1 cellular context compared by ENCODE assay signal in the genomic region with DNA sequence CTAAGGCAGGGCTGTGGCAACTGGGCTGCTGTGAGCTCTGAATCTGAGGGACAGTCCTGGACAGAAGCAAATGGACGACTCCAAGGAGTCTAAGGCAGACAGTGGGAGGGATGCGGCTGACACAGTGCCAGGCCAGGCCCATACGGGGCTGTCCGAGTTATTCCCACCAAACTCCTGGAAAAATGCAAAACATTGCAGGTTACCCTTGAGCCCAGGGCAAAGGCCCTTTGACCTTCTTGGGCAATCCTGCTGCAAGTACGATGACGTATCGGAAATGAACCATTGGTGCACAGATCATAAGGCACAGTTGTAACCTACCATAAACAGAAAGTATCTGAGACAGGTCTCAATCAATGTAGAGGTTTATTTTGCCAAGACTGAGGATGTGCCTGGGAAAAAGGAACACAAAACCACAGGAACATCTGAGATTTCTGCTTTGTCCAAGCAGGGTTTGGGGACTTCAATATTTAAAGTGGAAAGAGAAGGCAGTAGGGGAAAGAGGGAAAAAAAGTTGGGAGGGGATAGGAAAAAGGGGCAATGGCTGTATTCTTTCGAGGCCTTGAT.
TF ChIP-seq lines count a peak whose summit lies in the region.

No MANE protein-coding gene starts in this region.

TF ChIP-seq in HepG2, 621 proteins besides CTCF, POLR2A, EP300 and RAD21 (continued from another document and continues in another):
- TF ChIP-seq, protein P1, sequence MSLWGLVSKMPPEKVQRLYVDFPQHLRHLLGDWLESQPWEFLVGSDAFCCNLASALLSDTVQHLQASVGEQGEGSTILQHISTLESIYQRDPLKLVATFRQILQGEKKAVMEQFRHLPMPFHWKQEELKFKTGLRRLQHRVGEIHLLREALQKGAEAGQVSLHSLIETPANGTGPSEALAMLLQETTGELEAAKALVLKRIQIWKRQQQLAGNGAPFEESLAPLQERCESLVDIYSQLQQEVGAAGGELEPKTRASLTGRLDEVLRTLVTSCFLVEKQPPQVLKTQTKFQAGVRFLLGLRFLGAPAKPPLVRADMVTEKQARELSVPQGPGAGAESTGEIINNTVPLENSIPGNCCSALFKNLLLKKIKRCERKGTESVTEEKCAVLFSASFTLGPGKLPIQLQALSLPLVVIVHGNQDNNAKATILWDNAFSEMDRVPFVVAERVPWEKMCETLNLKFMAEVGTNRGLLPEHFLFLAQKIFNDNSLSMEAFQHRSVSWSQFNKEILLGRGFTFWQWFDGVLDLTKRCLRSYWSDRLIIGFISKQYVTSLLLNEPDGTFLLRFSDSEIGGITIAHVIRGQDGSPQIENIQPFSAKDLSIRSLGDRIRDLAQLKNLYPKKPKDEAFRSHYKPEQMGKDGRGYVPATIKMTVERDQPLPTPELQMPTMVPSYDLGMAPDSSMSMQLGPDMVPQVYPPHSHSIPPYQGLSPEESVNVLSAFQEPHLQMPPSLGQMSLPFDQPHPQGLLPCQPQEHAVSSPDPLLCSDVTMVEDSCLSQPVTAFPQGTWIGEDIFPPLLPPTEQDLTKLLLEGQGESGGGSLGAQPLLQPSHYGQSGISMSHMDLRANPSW (CRISPR knock-in tag; IDR thresholded peaks at IDR 0.05; ENCODE audit: borderline replicate concordance), result no peak
- TF ChIP-seq ARID2 (CRISPR knock-in tag; IDR thresholded peaks at IDR 0.05; ENCODE audit: borderline replicate concordance) (no peak), RXRB (CRISPR knock-in tag; IDR thresholded peaks at IDR 0.05; ENCODE audit: borderline replicate concordance) (peak; percentile 90), FOXC1 (CRISPR knock-in tag; IDR thresholded peaks at IDR 0.05; ENCODE audit: borderline replicate concordance) (peak; percentile 84; the same call in 1 of the 2 replicates), TSC22D2 (CRISPR knock-in tag; IDR thresholded peaks at IDR 0.05; ENCODE audit: borderline replicate concordance) (peak; percentile 32; the same call in 1 of the 2 replicates), SNAI1 (CRISPR knock-in tag; IDR thresholded peaks at IDR 0.05; ENCODE audit: borderline replicate concordance) (no peak), FOSL1 (CRISPR knock-in tag; IDR thresholded peaks at IDR 0.05; ENCODE audit: borderline replicate concordance) (peak; percentile 40; the same call in 1 of the 2 replicates), ZNF331 (CRISPR knock-in tag; IDR thresholded peaks at IDR 0.05) (peak; percentile 84; the same call in 1 of the 2 replicates), PCBP2 (optimal IDR thresholded peaks at IDR 0.05; ENCODE audit: low read depth, low read length, poor library complexity, severe bottlenecking) (no peak), ZNF251 (CRISPR knock-in tag; IDR thresholded peaks at IDR 0.05) (no peak), TEAD2 (CRISPR knock-in tag; IDR thresholded peaks at IDR 0.05) (no peak), MXI1 (IDR thresholded peaks at IDR 0.05; ENCODE audit: borderline replicate concordance, low read depth, low read length) (0 out of 3 replicates have a peak, but pooled peaks have one; percentile 27), ZNF782 (CRISPR knock-in tag; IDR thresholded peaks at IDR 0.05; ENCODE audit: borderline replicate concordance) (no peak), POGZ (CRISPR knock-in tag; IDR thresholded peaks at IDR 0.05) (peak; percentile 88), KAT2B (IDR thresholded peaks at IDR 0.05; ENCODE audit: borderline replicate concordance, low read depth, low read length) (no peak), SRSF9 (IDR thresholded peaks at IDR 0.05; ENCODE audit: borderline replicate concordance, insufficient read depth, low read depth, low read length, poor library complexity, severe bottlenecking) (no peak), ZBTB7A (CRISPR knock-in tag; IDR thresholded peaks at IDR 0.05) (peak; percentile 57; the same call in 1 of the 2 replicates), ZNF619 (CRISPR knock-in tag; IDR thresholded peaks at IDR 0.05) (no peak), ZFYVE20 (CRISPR knock-in tag; IDR thresholded peaks at IDR 0.05; ENCODE audit: borderline replicate concordance, low read depth) (no peak), ZNF33A (CRISPR knock-in tag; IDR thresholded peaks at IDR 0.05; ENCODE audit: borderline replicate concordance) (peak; percentile 84; the same call in 1 of the 2 replicates), ISL2 (CRISPR knock-in tag; IDR thresholded peaks at IDR 0.05) (peak; percentile 73; the same call in 1 of the 2 replicates), HDAC2 (CRISPR knock-in tag; IDR thresholded peaks at IDR 0.05) (peak; percentile 93)
- TF ChIP-seq, protein P2, sequence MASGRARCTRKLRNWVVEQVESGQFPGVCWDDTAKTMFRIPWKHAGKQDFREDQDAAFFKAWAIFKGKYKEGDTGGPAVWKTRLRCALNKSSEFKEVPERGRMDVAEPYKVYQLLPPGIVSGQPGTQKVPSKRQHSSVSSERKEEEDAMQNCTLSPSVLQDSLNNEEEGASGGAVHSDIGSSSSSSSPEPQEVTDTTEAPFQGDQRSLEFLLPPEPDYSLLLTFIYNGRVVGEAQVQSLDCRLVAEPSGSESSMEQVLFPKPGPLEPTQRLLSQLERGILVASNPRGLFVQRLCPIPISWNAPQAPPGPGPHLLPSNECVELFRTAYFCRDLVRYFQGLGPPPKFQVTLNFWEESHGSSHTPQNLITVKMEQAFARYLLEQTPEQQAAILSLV (CRISPR knock-in tag; IDR thresholded peaks at IDR 0.05; ENCODE audit: borderline replicate concordance), result peak; percentile 77; the same call in 1 of the 2 replicates
- TF ChIP-seq, protein P3, sequence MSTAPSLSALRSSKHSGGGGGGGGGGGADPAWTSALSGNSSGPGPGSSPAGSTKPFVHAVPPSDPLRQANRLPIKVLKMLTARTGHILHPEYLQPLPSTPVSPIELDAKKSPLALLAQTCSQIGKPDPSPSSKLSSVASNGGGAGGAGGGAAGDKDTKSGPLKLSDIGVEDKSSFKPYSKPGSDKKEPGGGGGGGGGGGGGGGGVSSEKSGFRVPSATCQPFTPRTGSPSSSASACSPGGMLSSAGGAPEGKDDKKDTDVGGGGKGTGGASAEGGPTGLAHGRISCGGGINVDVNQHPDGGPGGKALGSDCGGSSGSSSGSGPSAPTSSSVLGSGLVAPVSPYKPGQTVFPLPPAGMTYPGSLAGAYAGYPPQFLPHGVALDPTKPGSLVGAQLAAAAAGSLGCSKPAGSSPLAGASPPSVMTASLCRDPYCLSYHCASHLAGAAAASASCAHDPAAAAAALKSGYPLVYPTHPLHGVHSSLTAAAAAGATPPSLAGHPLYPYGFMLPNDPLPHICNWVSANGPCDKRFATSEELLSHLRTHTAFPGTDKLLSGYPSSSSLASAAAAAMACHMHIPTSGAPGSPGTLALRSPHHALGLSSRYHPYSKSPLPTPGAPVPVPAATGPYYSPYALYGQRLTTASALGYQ (CRISPR knock-in tag; IDR thresholded peaks at IDR 0.05), result no peak
- TF ChIP-seq, protein P4, sequence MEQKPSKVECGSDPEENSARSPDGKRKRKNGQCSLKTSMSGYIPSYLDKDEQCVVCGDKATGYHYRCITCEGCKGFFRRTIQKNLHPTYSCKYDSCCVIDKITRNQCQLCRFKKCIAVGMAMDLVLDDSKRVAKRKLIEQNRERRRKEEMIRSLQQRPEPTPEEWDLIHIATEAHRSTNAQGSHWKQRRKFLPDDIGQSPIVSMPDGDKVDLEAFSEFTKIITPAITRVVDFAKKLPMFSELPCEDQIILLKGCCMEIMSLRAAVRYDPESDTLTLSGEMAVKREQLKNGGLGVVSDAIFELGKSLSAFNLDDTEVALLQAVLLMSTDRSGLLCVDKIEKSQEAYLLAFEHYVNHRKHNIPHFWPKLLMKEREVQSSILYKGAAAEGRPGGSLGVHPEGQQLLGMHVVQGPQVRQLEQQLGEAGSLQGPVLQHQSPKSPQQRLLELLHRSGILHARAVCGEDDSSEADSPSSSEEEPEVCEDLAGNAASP (CRISPR knock-in tag; IDR thresholded peaks at IDR 0.05; ENCODE audit: borderline replicate concordance), result peak; percentile 71; the same call in 1 of the 2 replicates
- TF ChIP-seq, protein P5, sequence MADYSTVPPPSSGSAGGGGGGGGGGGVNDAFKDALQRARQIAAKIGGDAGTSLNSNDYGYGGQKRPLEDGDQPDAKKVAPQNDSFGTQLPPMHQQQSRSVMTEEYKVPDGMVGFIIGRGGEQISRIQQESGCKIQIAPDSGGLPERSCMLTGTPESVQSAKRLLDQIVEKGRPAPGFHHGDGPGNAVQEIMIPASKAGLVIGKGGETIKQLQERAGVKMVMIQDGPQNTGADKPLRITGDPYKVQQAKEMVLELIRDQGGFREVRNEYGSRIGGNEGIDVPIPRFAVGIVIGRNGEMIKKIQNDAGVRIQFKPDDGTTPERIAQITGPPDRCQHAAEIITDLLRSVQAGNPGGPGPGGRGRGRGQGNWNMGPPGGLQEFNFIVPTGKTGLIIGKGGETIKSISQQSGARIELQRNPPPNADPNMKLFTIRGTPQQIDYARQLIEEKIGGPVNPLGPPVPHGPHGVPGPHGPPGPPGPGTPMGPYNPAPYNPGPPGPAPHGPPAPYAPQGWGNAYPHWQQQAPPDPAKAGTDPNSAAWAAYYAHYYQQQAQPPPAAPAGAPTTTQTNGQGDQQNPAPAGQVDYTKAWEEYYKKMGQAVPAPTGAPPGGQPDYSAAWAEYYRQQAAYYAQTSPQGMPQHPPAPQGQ (CRISPR knock-in tag; IDR thresholded peaks at IDR 0.05; ENCODE audit: borderline replicate concordance), result peak; percentile 24; the same call in 1 of the 2 replicates
- TF ChIP-seq, protein P6, sequence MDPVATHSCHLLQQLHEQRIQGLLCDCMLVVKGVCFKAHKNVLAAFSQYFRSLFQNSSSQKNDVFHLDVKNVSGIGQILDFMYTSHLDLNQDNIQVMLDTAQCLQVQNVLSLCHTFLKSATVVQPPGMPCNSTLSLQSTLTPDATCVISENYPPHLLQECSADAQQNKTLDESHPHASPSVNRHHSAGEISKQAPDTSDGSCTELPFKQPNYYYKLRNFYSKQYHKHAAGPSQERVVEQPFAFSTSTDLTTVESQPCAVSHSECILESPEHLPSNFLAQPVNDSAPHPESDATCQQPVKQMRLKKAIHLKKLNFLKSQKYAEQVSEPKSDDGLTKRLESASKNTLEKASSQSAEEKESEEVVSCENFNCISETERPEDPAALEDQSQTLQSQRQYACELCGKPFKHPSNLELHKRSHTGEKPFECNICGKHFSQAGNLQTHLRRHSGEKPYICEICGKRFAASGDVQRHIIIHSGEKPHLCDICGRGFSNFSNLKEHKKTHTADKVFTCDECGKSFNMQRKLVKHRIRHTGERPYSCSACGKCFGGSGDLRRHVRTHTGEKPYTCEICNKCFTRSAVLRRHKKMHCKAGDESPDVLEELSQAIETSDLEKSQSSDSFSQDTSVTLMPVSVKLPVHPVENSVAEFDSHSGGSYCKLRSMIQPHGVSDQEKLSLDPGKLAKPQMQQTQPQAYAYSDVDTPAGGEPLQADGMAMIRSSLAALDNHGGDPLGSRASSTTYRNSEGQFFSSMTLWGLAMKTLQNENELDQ (CRISPR knock-in tag; IDR thresholded peaks at IDR 0.05; ENCODE audit: borderline replicate concordance), result no peak
- TF ChIP-seq, protein P7, sequence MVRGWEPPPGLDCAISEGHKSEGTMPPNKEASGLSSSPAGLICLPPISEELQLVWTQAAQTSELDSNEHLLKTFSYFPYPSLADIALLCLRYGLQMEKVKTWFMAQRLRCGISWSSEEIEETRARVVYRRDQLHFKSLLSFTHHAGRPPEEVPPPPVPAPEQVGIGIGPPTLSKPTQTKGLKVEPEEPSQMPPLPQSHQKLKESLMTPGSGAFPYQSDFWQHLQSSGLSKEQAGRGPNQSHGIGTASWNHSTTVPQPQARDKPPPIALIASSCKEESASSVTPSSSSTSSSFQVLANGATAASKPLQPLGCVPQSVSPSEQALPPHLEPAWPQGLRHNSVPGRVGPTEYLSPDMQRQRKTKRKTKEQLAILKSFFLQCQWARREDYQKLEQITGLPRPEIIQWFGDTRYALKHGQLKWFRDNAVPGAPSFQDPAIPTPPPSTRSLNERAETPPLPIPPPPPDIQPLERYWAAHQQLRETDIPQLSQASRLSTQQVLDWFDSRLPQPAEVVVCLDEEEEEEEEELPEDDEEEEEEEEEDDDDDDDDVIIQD (CRISPR knock-in tag; IDR thresholded peaks at IDR 0.05; ENCODE audit: low read depth), result peak; percentile 94
- TF ChIP-seq, protein P8, sequence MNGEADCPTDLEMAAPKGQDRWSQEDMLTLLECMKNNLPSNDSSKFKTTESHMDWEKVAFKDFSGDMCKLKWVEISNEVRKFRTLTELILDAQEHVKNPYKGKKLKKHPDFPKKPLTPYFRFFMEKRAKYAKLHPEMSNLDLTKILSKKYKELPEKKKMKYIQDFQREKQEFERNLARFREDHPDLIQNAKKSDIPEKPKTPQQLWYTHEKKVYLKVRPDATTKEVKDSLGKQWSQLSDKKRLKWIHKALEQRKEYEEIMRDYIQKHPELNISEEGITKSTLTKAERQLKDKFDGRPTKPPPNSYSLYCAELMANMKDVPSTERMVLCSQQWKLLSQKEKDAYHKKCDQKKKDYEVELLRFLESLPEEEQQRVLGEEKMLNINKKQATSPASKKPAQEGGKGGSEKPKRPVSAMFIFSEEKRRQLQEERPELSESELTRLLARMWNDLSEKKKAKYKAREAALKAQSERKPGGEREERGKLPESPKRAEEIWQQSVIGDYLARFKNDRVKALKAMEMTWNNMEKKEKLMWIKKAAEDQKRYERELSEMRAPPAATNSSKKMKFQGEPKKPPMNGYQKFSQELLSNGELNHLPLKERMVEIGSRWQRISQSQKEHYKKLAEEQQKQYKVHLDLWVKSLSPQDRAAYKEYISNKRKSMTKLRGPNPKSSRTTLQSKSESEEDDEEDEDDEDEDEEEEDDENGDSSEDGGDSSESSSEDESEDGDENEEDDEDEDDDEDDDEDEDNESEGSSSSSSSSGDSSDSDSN (CRISPR knock-in tag; IDR thresholded peaks at IDR 0.05), result peak; percentile 45
